In genomic region chr19:14682084-14682483, GRCh38 we compare ENCODE assay signal across 3 cellular contexts. TPM values are rescaled to one million over a fixed set of nuclear protein-coding genes. Genes with fewer than 3 reads are reported as not detected.
"Had no signal": no experiment of that assay in that cellular context is flagged by ENCODE, and none has a peak within 500 bp of the region (broad histone marks: within the 10 kb centered on the region; RNA-seq: fewer than 3 reads in every experiment).

No MANE protein-coding gene starts in this region.

- H3K4me3 ChIP-seq: GM12878 had no signal

- DNase-seq: GDM1, GF-D8 had no signal

- ATAC-seq: GM12878 had no signal

RNA-seq across cellular contexts. Expression of gene ADGRE3, which starts 7.4 kb away (rescaled TPM):
- total RNA-seq: GM12878 had no signal
